29 cellular contexts compared by ENCODE assay signal in genomic region chr2:1269812-1270211, GRCh38.
DNase-seq lines count a peak whose midpoint lies in the region; TF ChIP-seq lines count a peak whose summit lies in the region.
"Had no signal": no experiment of that assay in that cellular context is flagged by ENCODE, and none has a peak within 500 bp of the region (broad histone marks: within the 10 kb centered on the region; RNA-seq: fewer than 3 reads in every experiment).

No MANE protein-coding gene starts in this region.

- peaks cover 0 to 18% (median 0%) of the 10 kb centered on the region in 4 donors for H3K27me3 ChIP-seq in esophagus muscularis mucosa
- H3K27me3 ChIP-seq: BE2C; BLaER1; BLaER1 treated with 17β-estradiol and CSF1 and Interleukin-3, amounts not matched to agents 10 nM and 100 nM had no signal

- H3K9me3 ChIP-seq in esophagus muscularis mucosa = peaks cover 0 to 8% (median 0%) of the 10 kb centered on the region in 4 donors
- H3K9me3 ChIP-seq: A549, BE2C, Caco-2 had no signal

- H3K36me3 ChIP-seq in esophagus muscularis mucosa = no peaks in the 10 kb centered on the region
- H3K36me3 ChIP-seq: BE2C; BLaER1; BLaER1 treated with 17β-estradiol and CSF1 and Interleukin-3, amounts not matched to agents 10 nM and 100 nM had no signal

- intact Hi-C loops in esophagus muscularis mucosa (cut with DNase I) = no loop called here

- 77% methylated on average over 7 of the region's 8 CpGs for WGBS in esophagus muscularis mucosa

- DNase-seq in esophagus muscularis mucosa (ENCODE audit: extremely low spot score) (peak; percentile 88), islet precursor cell (peak; percentile 32), cerebellar nuclear complex (lab: John Stamatoyannopoulos, UW) (no peak)
- DNase-seq in central memory CD4-positive, alpha-beta T cell = no peak
- DNase-seq: 8988T; ACHN; AML-193; BE2C; C1 segment of cervical spinal cord; Caco-2; Calu3; CD4-positive, alpha-beta memory T cell; CD4-positive, alpha-beta T cell; CD4-positive, CD25-positive, alpha-beta regulatory T cell; CD8-positive, alpha-beta memory T cell; CD8-positive, alpha-beta T cell; COR-L47; DMS 273 treated with DMSO at 0.1 percent for 48 hours; DMS153; DMS53; DMS79; DMS79 treated with DMSO at 0.1 percent for 48 hours; DND-41; EL had no signal

- no peak for TF ChIP-seq CTCF in esophagus muscularis mucosa (IDR thresholded peaks at IDR 0.05)

- TF ChIP-seq EP300 in esophagus muscularis mucosa (IDR thresholded peaks at IDR 0.05) = no peak

- H3K4me1 ChIP-seq in esophagus muscularis mucosa = no peaks in the 10 kb centered on the region
- H3K4me1 ChIP-seq: A549; BE2C; BLaER1; BLaER1 treated with 17β-estradiol and CSF1 and Interleukin-3, amounts not matched to agents 10 nM and 100 nM; Caco-2 had no signal

- TF ChIP-seq POLR2A in esophagus muscularis mucosa (IDR thresholded peaks at IDR 0.05; ENCODE audit: low read depth) = no peak

- no peak overlapping the region for H3K4me3 ChIP-seq in esophagus muscularis mucosa
- H3K4me3 ChIP-seq: A549; BLaER1; BLaER1 treated with 17β-estradiol and CSF1 and Interleukin-3, amounts not matched to agents 10 nM and 100 nM had no signal

- no peak overlapping the region for H3K27ac ChIP-seq in esophagus muscularis mucosa (replicated peaks in 1 of 4)
- H3K27ac ChIP-seq: 22Rv1; A549; BLaER1; BLaER1 treated with 17β-estradiol and CSF1 and Interleukin-3, amounts not matched to agents 10 nM and 100 nM; C4-2B had no signal

Comparison
In these comparisons a context has a peak if more than half of its experiments do, and no peak if none do; other contexts are left out.
1. DNase-seq: peak in esophagus muscularis mucosa (single experiment) and islet precursor cell (single experiment); none in cerebellar nuclear complex (0 of 2) and central memory CD4-positive, alpha-beta T cell (single experiment).